Comparison of ENCODE assay signal across 21 cellular contexts in genomic region chr4:165384186-165384585, GRCh38. TPM values are rescaled to one million over a fixed set of nuclear protein-coding genes. Genes with fewer than 3 reads are reported as not detected.
DNase-seq lines count a peak whose midpoint lies in the region; ATAC-seq, FAIRE-seq and TF ChIP-seq lines count a peak whose summit lies in the region.
"Had no signal": no experiment of that assay in that cellular context is flagged by ENCODE, and none has a peak within 500 bp of the region (broad histone marks: within the 10 kb centered on the region; RNA-seq: fewer than 3 reads in every experiment).

No MANE protein-coding gene starts in this region.

- 0 out of 2 replicates have a peak overlapping the region, but pooled peaks have one; percentile 7 for H3K4me2 ChIP-seq in HepG2 (ENCODE audit: low read depth, low read length)
- H3K4me2 ChIP-seq in neural cell (ENCODE audit: low read length), result peak overlapping the region; percentile 19

- TF ChIP-seq POLR2A in HepG2 (IDR thresholded peaks at IDR 0.05; ENCODE audit: insufficient read depth in 1 of 2, low read depth in 2 of 2, low read length in 2 of 2) (no peak), right lobe of liver (IDR thresholded peaks at IDR 0.05) (no peak)

- TF ChIP-seq CTCF in HepG2 (CRISPR knock-in tag; IDR thresholded peaks at IDR 0.05) (no peak), right lobe of liver (IDR thresholded peaks at IDR 0.05) (no peak), neural cell (IDR thresholded peaks at IDR 0.05; ENCODE audit: poor library complexity, severe bottlenecking) (no peak), pancreas (IDR thresholded peaks at IDR 0.05) (no peak)

- peaks cover 93% of the 10 kb centered on the region for H3K79me2 ChIP-seq in HepG2 (ENCODE audit: insufficient read depth, low read length)
- peaks cover 91% of the 10 kb centered on the region for H3K79me2 ChIP-seq in neural cell (replicated peaks; ENCODE audit: insufficient read depth, low read length)

- H3K9ac ChIP-seq in HepG2 (ENCODE audit: insufficient read depth, low read depth, low read length) (no peak overlapping the region), neural cell (ENCODE audit: low read length) (no peak overlapping the region)

- H4K20me1 ChIP-seq in HepG2 (ENCODE audit: insufficient read depth, low read length), result peaks cover 3% of the 10 kb centered on the region; the same call in 1 of the 2 replicates
- H4K20me1 ChIP-seq in neural cell (ENCODE audit: insufficient read depth), result no peaks in the 10 kb centered on the region

- in situ Hi-C loops in HepG2 (cut with HindIII; ENCODE audit: extremely low pct_ligation_motif_present, low pct_unique_long_range_greater_than_20kb), result no loop called here

- H3K9me2 ChIP-seq in neural cell (ENCODE audit: insufficient read depth, low read length), result no peaks in the 10 kb centered on the region

- no peak for DNase-seq in HepG2 (ENCODE audit: low spot score)
- DNase-seq in right lobe of liver, result no peak
- DNase-seq in pancreas, result no peak
- DNase-seq in LoVo (ENCODE audit: low spot score), result no peak
- DNase-seq: activated CD4-positive, alpha-beta memory T cell treated with anti-CD3 and anti-CD28 coated beads for 36 hours; activated T-cell treated with anti-CD3 and anti-CD28 coated beads, Interleukin-2, amount 50 U/mL, for 4 hours; effector CD4-positive, alpha-beta T cell; GDM1; kidney glomerular epithelial cell; MG63; midbrain; occipital lobe; sigmoid colon; stimulated activated CD4-positive, alpha-beta T cell treated with anti-CD3 and anti-CD28 coated beads, Interleukin-2, amount 100 ng/mL, for 24 hours; T-helper 1 cell had no signal

- WGBS in HepG2 (ENCODE audit: low lambda C conversion rate), result 96% methylated on average over 3 of the region's 3 CpGs
- WGBS in right lobe of liver (ENCODE audit: insufficient coverage, low coverage, low lambda C conversion rate, missing lambda C conversion rate), result 50% methylated on average over 3 of the region's 3 CpGs
- 86 to 88% methylated on average over 3 of the region's 3 CpGs for WGBS in pancreas, 2 donors

- FAIRE-seq in HepG2 (lab: Jason Lieb, UNC) (no peak), pancreas (lab: Jason Lieb, UNC) (no peak)
- FAIRE-seq: bronchial epithelial cell, GM12878 had no signal

- TF ChIP-seq RAD21 in HepG2 (CRISPR knock-in tag; IDR thresholded peaks at IDR 0.05) (no peak), neural cell (conservative IDR thresholded peaks at IDR 0.05) (no peak)

- H3K27me3 ChIP-seq in HepG2 (ENCODE audit: control insufficient read depth in 1 of 2, insufficient read depth in 2 of 2, low read length in 2 of 2), result no peaks in the 10 kb centered on the region; a peak in 1 of 5 replicates
- H3K27me3 ChIP-seq in right lobe of liver, result no peaks in the 10 kb centered on the region
- H3K27me3 ChIP-seq in neural cell (ENCODE audit: insufficient read depth, low read depth, low read length), result no peaks in the 10 kb centered on the region
- H3K27me3 ChIP-seq in pancreas, result no peaks in the 10 kb centered on the region
- H3K27me3 ChIP-seq: sigmoid colon had no signal

- no peak for ATAC-seq in HepG2
- ATAC-seq in right lobe of liver, result no peak
- no peak for ATAC-seq in pancreas
- no peak for ATAC-seq in GM19467 (IDR thresholded peaks at IDR 0.05; ENCODE audit: unreplicated experiment)
- ATAC-seq: activated T-cell treated with anti-CD3 and anti-CD28 coated beads, Interleukin-2, amount 50 U/mL, for 4 hours; GM12878 had no signal

- H3K27ac ChIP-seq in HepG2 (ENCODE audit: extremely low read length, insufficient read depth, low read length), result no peak overlapping the region
- H3K27ac ChIP-seq in right lobe of liver, result no peak overlapping the region
- H3K27ac ChIP-seq in cingulate gyrus (ENCODE audit: low read depth, low read length), result peak overlapping the region; percentile 30
- H3K27ac ChIP-seq in neural cell (ENCODE audit: low read length), result peak overlapping the region; percentile 40
- H3K27ac ChIP-seq in pancreas, result no peak overlapping the region

- peaks cover 53% of the 10 kb centered on the region for H3K4me1 ChIP-seq in HepG2 (ENCODE audit: insufficient read depth, low read length)
- no peaks in the 10 kb centered on the region for H3K4me1 ChIP-seq in right lobe of liver
- peaks cover 0 to 7% (median 0%) of the 10 kb centered on the region in 3 donors for H3K4me1 ChIP-seq in pancreas
- H3K4me1 ChIP-seq: Caco-2 had no signal

- peaks cover 3% of the 10 kb centered on the region for H3F3A ChIP-seq in neural cell (ENCODE audit: insufficient read depth, low read length, poor library complexity, severe bottlenecking)

- CTCF ChIA-PET in HepG2 (lab: Yijun Ruan, JAX; ENCODE audit: low intra/inter-chr PET ratio, low total read pairs), result no interaction called here

- H3K36me3 ChIP-seq in HepG2 (replicated peaks in 1 of 2; ENCODE audit: control insufficient read depth in 1 of 2, insufficient read depth in 2 of 2, low read length in 2 of 2) (no peaks in the 10 kb centered on the region; a peak in 2 of 5 replicates), right lobe of liver (no peaks in the 10 kb centered on the region), neural cell (ENCODE audit: insufficient read depth, low read length) (no peaks in the 10 kb centered on the region), pancreas (no peaks in the 10 kb centered on the region)
- H3K36me3 ChIP-seq: MG63, sigmoid colon had no signal

- BruUV-seq in HepG2 (replicated peaks; lab: Mats Ljungman, UMichigan), result no TSS peak

- POLR2A ChIA-PET in HepG2 (lab: Yijun Ruan, JAX), result no interaction called here

- H3K4me3 ChIP-seq in HepG2 (replicated peaks in 1 of 3; ENCODE audit: insufficient read depth in 1 of 3, low read depth in 2 of 3, low read length in 3 of 3) (no peak overlapping the region), right lobe of liver (no peak overlapping the region), neural cell (ENCODE audit: low read length) (peak overlapping the region; percentile 79), pancreas (no peak overlapping the region)
- H3K4me3 ChIP-seq: GM12878, MG63, sigmoid colon had no signal

- H2AFZ ChIP-seq in HepG2 (ENCODE audit: low read length), result no peak overlapping the region
- H2AFZ ChIP-seq in neural cell (ENCODE audit: low read depth, low read length), result no peak overlapping the region

- H3K9me3 ChIP-seq in HepG2 (ENCODE audit: low read length) (no peaks in the 10 kb centered on the region), right lobe of liver (no peaks in the 10 kb centered on the region), neural cell (ENCODE audit: low read length) (no peaks in the 10 kb centered on the region), pancreas (no peaks in the 10 kb centered on the region)
- H3K9me3 ChIP-seq: Caco-2, MG63, sigmoid colon had no signal

- intact Hi-C loops in HepG2 (cut with micrococcal nuclease; ENCODE audit: unreplicated experiment), result no loop called here
- intact Hi-C loops in right lobe of liver (cut with DNase I), result no loop called here
- intact Hi-C loops in pancreas (cut with DNase I), result no loop called here

- TF ChIP-seq EP300 in HepG2 (IDR thresholded peaks at IDR 0.05; ENCODE audit: low read depth in 2 of 2, low read length in 2 of 2) (no peak), HepG2 (CRISPR knock-in tag; IDR thresholded peaks at IDR 0.05; ENCODE audit: borderline replicate concordance) (no peak), neural cell (conservative IDR thresholded peaks at IDR 0.05; ENCODE audit: poor library complexity, severe bottlenecking) (no peak)

RNA-seq across cellular contexts. Expression of gene CPE, which starts 5.4 kb away (rescaled TPM):
- total RNA-seq in HepG2 (2016; rRNA removed; fragmentation: Illumina TruSeq; extraction: Trizol) (94.9 and 268 TPM in 2 replicates), right lobe of liver (10 to 100 TPM in 2 of 6 experiments, 1 to 10 TPM in 4; 4.2 to 17.3 (median 9.4) TPM), pancreas (100 to 1,000 TPM in 2 of 6 donors, 10 to 100 TPM in 4; 22.9 to 242 (median 65.7) TPM)
- total RNA-seq in HepG2 (2016; cell fraction: cytosol; rRNA removed; fragmentation: Illumina TruSeq; extraction: Trizol; ENCODE audit: low read depth), result 17.2 and 19.0 TPM in 2 replicates
- 102 and 257 TPM in 2 replicates for total RNA-seq in HepG2 (2016; cell fraction: insoluble cytoplasmic fraction; rRNA removed; fragmentation: Illumina TruSeq; extraction: Trizol)
- total RNA-seq in HepG2 (2016; cell fraction: membrane; rRNA removed; fragmentation: Illumina TruSeq; extraction: Trizol), result 37.6 and 40.7 TPM in 2 replicates
- 175 and 228 TPM in 2 replicates for total RNA-seq in HepG2 (2016; cell fraction: nucleus; rRNA removed; fragmentation: Illumina TruSeq; extraction: Trizol)
- polyA plus RNA-seq in HepG2 (2011; rRNA removed) (852 and 1,053 TPM in 2 replicates), neural cell (623 and 678 TPM in 2 replicates), pancreas (100 to 1,000 TPM; 125 to 547 TPM)
- 598 and 914 TPM in 2 replicates for polyA plus RNA-seq in HepG2 (2011; cell fraction: cytosol; rRNA removed)
- polyA plus RNA-seq in HepG2 (2011; cell fraction: nucleus; rRNA removed), result 191 and 279 TPM in 2 replicates
- polyA plus RNA-seq in HepG2 (2012), result 606 and 622 TPM in 2 replicates
- polyA plus RNA-seq in HepG2 (2016; cell fraction: cytosol; fragmentation: Illumina TruSeq; extraction: Trizol; ENCODE audit: low read depth), result 16.7 and 17.9 TPM in 2 replicates
- 101 and 110 TPM in 2 replicates for polyA plus RNA-seq in HepG2 (2016; cell fraction: insoluble cytoplasmic fraction; fragmentation: Illumina TruSeq; extraction: Trizol; ENCODE audit: low read depth)
- polyA plus RNA-seq in HepG2 (2016; cell fraction: membrane; fragmentation: Illumina TruSeq; extraction: Trizol; ENCODE audit: low read depth), result 27.8 and 29.5 TPM in 2 replicates
- polyA plus RNA-seq in HepG2 (2016; cell fraction: nucleus; fragmentation: Illumina TruSeq; extraction: Trizol; ENCODE audit: insufficient read depth, low read depth), result 265 and 300 TPM in 2 replicates
- polyA minus RNA-seq in HepG2 (2011; rRNA and poly(A)+ RNA removed; ENCODE audit: low replicate concordance), result 2.0 and 450 TPM in 2 replicates
- polyA minus RNA-seq in HepG2 (2011; cell fraction: cytosol; rRNA and poly(A)+ RNA removed), result 399 and 680 TPM in 2 replicates
- polyA minus RNA-seq in HepG2 (2011; cell fraction: nucleus; rRNA and poly(A)+ RNA removed), result 122 and 224 TPM in 2 replicates
- polyA minus RNA-seq in neural cell, result 444 TPM in 2 replicates
- total RNA-seq: activated CD4-positive, alpha-beta memory T cell treated with anti-CD3 and anti-CD28 coated beads for 36 hours; GM12878 had no signal

RNA-seq across cellular contexts. Expression of gene MSMO1, which starts 56.7 kb away (rescaled TPM):
- total RNA-seq in HepG2 (2016; rRNA removed; fragmentation: Illumina TruSeq; extraction: Trizol) (135 and 216 TPM in 2 replicates), right lobe of liver (100 to 1,000 TPM in 4 of 6 experiments, 10 to 100 TPM in 2; 81.8 to 368 (median 122) TPM), pancreas (10 to 100 TPM in 3 of 6 donors, 1 to 10 TPM in 3; 5.6 to 19.5 (median 10.8) TPM)
- 56.7 and 57.3 TPM in 2 replicates for total RNA-seq in HepG2 (2016; cell fraction: cytosol; rRNA removed; fragmentation: Illumina TruSeq; extraction: Trizol; ENCODE audit: low read depth)
- 150 and 216 TPM in 2 replicates for total RNA-seq in HepG2 (2016; cell fraction: insoluble cytoplasmic fraction; rRNA removed; fragmentation: Illumina TruSeq; extraction: Trizol)
- 135 and 158 TPM in 2 replicates for total RNA-seq in HepG2 (2016; cell fraction: membrane; rRNA removed; fragmentation: Illumina TruSeq; extraction: Trizol)
- total RNA-seq in HepG2 (2016; cell fraction: nucleus; rRNA removed; fragmentation: Illumina TruSeq; extraction: Trizol), result 178 and 218 TPM in 2 replicates
- polyA plus RNA-seq in HepG2 (2011; rRNA removed) (98.1 and 138 TPM in 2 replicates), neural cell (222 and 242 TPM in 2 replicates), pancreas (10 to 100 TPM in 1 of 2 donors, 1 to 10 TPM in 1; 9.7 to 16.5 TPM)
- polyA plus RNA-seq in HepG2 (2011; cell fraction: cytosol; rRNA removed), result 48.1 and 138 TPM in 2 replicates
- 17.9 and 54.3 TPM in 2 replicates for polyA plus RNA-seq in HepG2 (2011; cell fraction: nucleus; rRNA removed)
- 175 and 202 TPM in 2 replicates for polyA plus RNA-seq in HepG2 (2012)
- 23.5 and 27.9 TPM in 2 replicates for polyA plus RNA-seq in HepG2 (2016; cell fraction: cytosol; fragmentation: Illumina TruSeq; extraction: Trizol; ENCODE audit: low read depth)
- 109 and 119 TPM in 2 replicates for polyA plus RNA-seq in HepG2 (2016; cell fraction: insoluble cytoplasmic fraction; fragmentation: Illumina TruSeq; extraction: Trizol; ENCODE audit: low read depth)
- 58.7 and 63.0 TPM in 2 replicates for polyA plus RNA-seq in HepG2 (2016; cell fraction: membrane; fragmentation: Illumina TruSeq; extraction: Trizol; ENCODE audit: low read depth)
- polyA plus RNA-seq in HepG2 (2016; cell fraction: nucleus; fragmentation: Illumina TruSeq; extraction: Trizol; ENCODE audit: insufficient read depth, low read depth), result 234 and 249 TPM in 2 replicates
- 11.4 and 32.9 TPM in 2 replicates for polyA minus RNA-seq in HepG2 (2011; rRNA and poly(A)+ RNA removed; ENCODE audit: low replicate concordance)
- 61.6 and 109 TPM in 2 replicates for polyA minus RNA-seq in HepG2 (2011; cell fraction: cytosol; rRNA and poly(A)+ RNA removed)
- polyA minus RNA-seq in HepG2 (2011; cell fraction: nucleus; rRNA and poly(A)+ RNA removed), result 48.5 and 106 TPM in 2 replicates
- polyA minus RNA-seq in neural cell, result 267 and 291 TPM in 2 replicates

Comparison
In these comparisons a context has a peak if more than half of its experiments do, and no peak if none do; other contexts are left out.
1. H3K27ac ChIP-seq: peak in cingulate gyrus (single experiment) and neural cell (single experiment); none in HepG2 (single experiment), right lobe of liver (0 of 3) and pancreas (0 of 4).